Comparison of ENCODE assay signal across 13 cellular contexts in the genomic region with DNA sequence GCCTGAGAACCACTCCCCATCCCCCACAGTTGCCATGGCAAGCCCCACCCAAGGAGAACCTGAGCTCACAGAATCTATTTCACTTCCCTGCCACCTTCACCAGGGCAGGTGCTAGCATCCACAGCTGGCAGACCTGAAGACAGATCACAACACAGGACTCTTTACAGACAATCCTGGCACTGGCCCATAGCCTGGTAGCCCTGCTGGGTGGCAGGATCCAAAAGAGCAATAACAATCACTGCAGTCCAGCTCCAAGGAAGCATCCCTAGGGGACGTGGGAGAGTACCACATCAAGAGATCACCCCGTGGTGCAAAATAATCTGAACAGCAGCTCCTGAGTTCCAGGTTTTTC.
DNase-seq lines count a peak whose midpoint lies in the region; ATAC-seq, FAIRE-seq and TF ChIP-seq lines count a peak whose summit lies in the region.
"Had no signal": no experiment of that assay in that cellular context is flagged by ENCODE, and none has a peak within 500 bp of the region (broad histone marks: within the 10 kb centered on the region; RNA-seq: fewer than 3 reads in every experiment).

No MANE protein-coding gene starts in this region.

- 95% methylated on average over 2 of the region's 2 CpGs; no CpG with 5 or more reads in 1 of the 2 experiments for WGBS in H1 (ENCODE audit: extremely low coverage in 1 of 2, insufficient coverage in 1 of 2, insufficient read length in 1 of 2, insufficient replicate concordance in 2 of 2, low coverage in 1 of 2, low lambda C conversion rate in 2 of 2, missing lambda C conversion rate in 1 of 2), 2 experiments

- no peak overlapping the region for H3K4me2 ChIP-seq in H1 (ENCODE audit: insufficient read depth in 1 of 2, low read depth in 2 of 2, low read length in 2 of 2)
- H3K4me2 ChIP-seq: BLaER1 treated with 17β-estradiol and CSF1 and Interleukin-3, amounts not matched to agents 10 nM and 100 nM had no signal

- no peak overlapping the region for H2BK120ac ChIP-seq in H1 (replicated peaks; ENCODE audit: low read depth, low read length)

- ATAC-seq in GM18907 (IDR thresholded peaks at IDR 0.05; ENCODE audit: unreplicated experiment), result no peak
- ATAC-seq: HepG2 had no signal

- TF ChIP-seq CTCF in H1 (IDR thresholded peaks at IDR 0.05; ENCODE audit: control extremely low read depth in 1 of 3, insufficient read depth in 1 of 3, low read depth in 1 of 3, low read length in 3 of 3), result no peak

- CTCF ChIA-PET in H1 (lab: Charles Lee; ENCODE audit: partially characterized antibody), result no interaction called here

- no peak for TF ChIP-seq POLR2A in H1 (IDR thresholded peaks at IDR 0.05; ENCODE audit: control extremely low read depth in 1 of 2, low read depth in 2 of 2, low read length in 2 of 2)

- H4K20me1 ChIP-seq in H1 (replicated peaks in 1 of 2; ENCODE audit: control insufficient read depth in 1 of 2, insufficient read depth in 2 of 2, low read length in 2 of 2), result no peaks in the 10 kb centered on the region
- H4K20me1 ChIP-seq: BLaER1 treated with 17β-estradiol and CSF1 and Interleukin-3, amounts not matched to agents 10 nM and 100 nM had no signal

- no peak overlapping the region for H3K56ac ChIP-seq in H1 (replicated peaks; ENCODE audit: insufficient read length, low read depth, low read length)

- 0 out of 2 replicates have a peak overlapping the region, but pooled peaks have one; percentile 2 for H2BK12ac ChIP-seq in H1 (ENCODE audit: low read depth, low read length)

- no peak overlapping the region for H3K14ac ChIP-seq in H1 (ENCODE audit: insufficient read length)

- H3K4me3 ChIP-seq in HUES6 (ENCODE audit: low read depth, low read length), result no peak overlapping the region
- no peak overlapping the region for H3K4me3 ChIP-seq in H1 (ENCODE audit: extremely low read depth in 1 of 4, insufficient read depth in 2 of 4, low read depth in 3 of 4, low read length in 4 of 4)
- H3K4me3 ChIP-seq: BLaER1 treated with 17β-estradiol and CSF1 and Interleukin-3, amounts not matched to agents 10 nM and 100 nM; HAP-1 had no signal

- FAIRE-seq in H1 (lab: Jason Lieb, UNC), result no peak
- FAIRE-seq: HepG2 had no signal

- TF ChIP-seq EP300 in H1 (IDR thresholded peaks at IDR 0.05; ENCODE audit: borderline replicate concordance in 1 of 2, low read depth in 2 of 2, low read length in 2 of 2), result no peak

- H3K4me1 ChIP-seq in HUES6 (ENCODE audit: control insufficient read depth, insufficient read depth, low read length) (peaks cover 10% of the 10 kb centered on the region), H1 (replicated peaks in 1 of 4; ENCODE audit: control insufficient read depth in 3 of 4, insufficient read depth in 4 of 4, low read length in 3 of 4) (peaks cover 0 to 6% (median 2%) of the 10 kb centered on the region in 4 experiments; a peak in 3 of 7 replicates)
- H3K4me1 ChIP-seq: BLaER1 treated with 17β-estradiol and CSF1 and Interleukin-3, amounts not matched to agents 10 nM and 100 nM; HAP-1 had no signal

- H3K79me2 ChIP-seq in H1 (ENCODE audit: control insufficient read depth in 1 of 2, insufficient read depth in 2 of 2, low read length in 2 of 2), result no peaks in the 10 kb centered on the region

- no peak overlapping the region for H3K18ac ChIP-seq in H1 (ENCODE audit: extremely low read depth, low read length)

- no peak overlapping the region for H3K23ac ChIP-seq in H1 (ENCODE audit: insufficient read length)

- no peaks in the 10 kb centered on the region for H3K36me3 ChIP-seq in HUES6 (ENCODE audit: control insufficient read depth, insufficient read depth, low read length)
- H3K36me3 ChIP-seq in H1 (ENCODE audit: control insufficient read depth in 2 of 4, insufficient read depth in 4 of 4, low read length in 3 of 4), result no peaks in the 10 kb centered on the region
- H3K36me3 ChIP-seq: BLaER1 treated with 17β-estradiol and CSF1 and Interleukin-3, amounts not matched to agents 10 nM and 100 nM; HAP-1 had no signal

- TF ChIP-seq RAD21 in H1 (IDR thresholded peaks at IDR 0.05 in 1 of 2, conservative IDR thresholded peaks at IDR 0.05 in 1 of 2; ENCODE audit: low read depth in 2 of 2, low read length in 2 of 2), result no peak

- no peak overlapping the region for H4K8ac ChIP-seq in H1 (ENCODE audit: extremely low read depth, insufficient read depth, low read length)

- H3K27me3 ChIP-seq in HUES6 (ENCODE audit: control insufficient read depth, insufficient read depth, low read length), result no peaks in the 10 kb centered on the region
- H3K27me3 ChIP-seq in H1 (replicated peaks in 1 of 4; ENCODE audit: control insufficient read depth in 3 of 4, extremely low read depth in 1 of 4, insufficient read depth in 3 of 4, low read length in 3 of 4), result peaks cover 0 to 2% (median 0%) of the 10 kb centered on the region in 4 experiments; a peak in 1 of 7 replicates
- H3K27me3 ChIP-seq: BLaER1 treated with 17β-estradiol and CSF1 and Interleukin-3, amounts not matched to agents 10 nM and 100 nM had no signal

- H3K4ac ChIP-seq in H1 (replicated peaks; ENCODE audit: insufficient read length, low read depth, low read length), result no peak overlapping the region

- POLR2A ChIA-PET in H1 (lab: Charles Lee; ENCODE audit: partially characterized antibody), result no interaction called here

- H4K5ac ChIP-seq in H1 (ENCODE audit: insufficient read length, low read depth, low read length), result no peak overlapping the region

- H2AK5ac ChIP-seq in H1 (ENCODE audit: low read depth, low read length), result no peak overlapping the region

- no peak overlapping the region for H2AFZ ChIP-seq in H1 (ENCODE audit: low read length)

- H2BK15ac ChIP-seq in H1 (ENCODE audit: low read length), result no peak overlapping the region

- H3K23me2 ChIP-seq in H1 (ENCODE audit: low read depth, low read length), result no peaks in the 10 kb centered on the region

- peak; percentile 30 for DNase-seq in NCI-H345 (lab: John Stamatoyannopoulos, UW)
- DNase-seq in NCI-H345 treated with DMSO at 0.1 percent for 48 hours (lab: John Stamatoyannopoulos, UW; ENCODE audit: unreplicated experiment), result no peak
- DNase-seq in H1 (ENCODE audit: low read depth in 1 of 2, low spot score in 2 of 2), result no peak
- DNase-seq in stimulated activated CD4-positive, alpha-beta T cell treated with anti-CD3 and anti-CD28 coated beads, Interleukin-4, amount 100 ng/mL, for 4 hours, result no peak
- no peak for DNase-seq in SIG-M5 (lab: John Stamatoyannopoulos, UW)
- DNase-seq: ACHN; CD4-positive, CD25-positive, alpha-beta regulatory T cell; DMS 273 treated with DMSO at 0.1 percent for 48 hours had no signal

- peaks cover 3% of the 10 kb centered on the region for H3K79me1 ChIP-seq in H1 (ENCODE audit: low read depth, low read length)

- H4K91ac ChIP-seq in H1 (replicated peaks; ENCODE audit: insufficient read length, low read length), result no peak overlapping the region

- peaks cover 49% of the 10 kb centered on the region for H3K9me3 ChIP-seq in HUES6 (ENCODE audit: control insufficient read depth, insufficient read depth, low read depth, low read length)
- peaks cover 3 to 5% of the 10 kb centered on the region in 2 experiments; a peak in 1 of 4 replicates for H3K9me3 ChIP-seq in H1 (ENCODE audit: insufficient read depth in 2 of 2, low read depth in 1 of 2, low read length in 1 of 2)
- H3K9me3 ChIP-seq: HAP-1 had no signal

- H3K9ac ChIP-seq in HUES6 (ENCODE audit: low read length) (no peak overlapping the region), H1 (replicated peaks in 1 of 4; ENCODE audit: extremely low read depth in 1 of 4, low read depth in 3 of 4, low read length in 3 of 4) (no peak overlapping the region)
- H3K9ac ChIP-seq: BLaER1 treated with 17β-estradiol and CSF1 and Interleukin-3, amounts not matched to agents 10 nM and 100 nM had no signal

- peak overlapping the region; percentile 51; the same call in 1 of the 2 replicates for H2BK20ac ChIP-seq in H1 (ENCODE audit: low read length)

- peak overlapping the region; percentile 61; the same call in 1 of the 2 replicates for H2BK5ac ChIP-seq in H1 (ENCODE audit: low read depth, low read length)

- H3K27ac ChIP-seq in HUES6 (ENCODE audit: low read depth, low read length) (peak overlapping the region; percentile 28; the same call in 1 of the 2 replicates), H1 (ENCODE audit: low read depth, low read length) (no peak overlapping the region)
- H3K27ac ChIP-seq: BLaER1 treated with 17β-estradiol and CSF1 and Interleukin-3, amounts not matched to agents 10 nM and 100 nM had no signal

TF ChIP-seq in H1, 55 proteins besides CTCF, POLR2A, EP300 and RAD21 (continues in another document):
- TF ChIP-seq, protein P1, sequence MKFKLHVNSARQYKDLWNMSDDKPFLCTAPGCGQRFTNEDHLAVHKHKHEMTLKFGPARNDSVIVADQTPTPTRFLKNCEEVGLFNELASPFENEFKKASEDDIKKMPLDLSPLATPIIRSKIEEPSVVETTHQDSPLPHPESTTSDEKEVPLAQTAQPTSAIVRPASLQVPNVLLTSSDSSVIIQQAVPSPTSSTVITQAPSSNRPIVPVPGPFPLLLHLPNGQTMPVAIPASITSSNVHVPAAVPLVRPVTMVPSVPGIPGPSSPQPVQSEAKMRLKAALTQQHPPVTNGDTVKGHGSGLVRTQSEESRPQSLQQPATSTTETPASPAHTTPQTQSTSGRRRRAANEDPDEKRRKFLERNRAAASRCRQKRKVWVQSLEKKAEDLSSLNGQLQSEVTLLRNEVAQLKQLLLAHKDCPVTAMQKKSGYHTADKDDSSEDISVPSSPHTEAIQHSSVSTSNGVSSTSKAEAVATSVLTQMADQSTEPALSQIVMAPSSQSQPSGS (IDR thresholded peaks at IDR 0.05; ENCODE audit: low read length), result no peak
- TF ChIP-seq TEAD4 (IDR thresholded peaks at IDR 0.05; ENCODE audit: low read depth, low read length) (no peak), SUZ12 (IDR thresholded peaks at IDR 0.05; ENCODE audit: low read length) (no peak), BACH1 (IDR thresholded peaks at IDR 0.05; ENCODE audit: low read length) (no peak), POU5F1 (IDR thresholded peaks at IDR 0.05; ENCODE audit: low read depth, low read length) (no peak), HDAC6 (IDR thresholded peaks at IDR 0.05; ENCODE audit: low read depth, low read length) (no peak), CREB1 (IDR thresholded peaks at IDR 0.05) (no peak), GABPA (IDR thresholded peaks at IDR 0.05; ENCODE audit: borderline replicate concordance, insufficient read depth, low read length) (no peak), RXRA (IDR thresholded peaks at IDR 0.05; ENCODE audit: insufficient read depth, low read depth, low read length) (no peak), ASH2L (IDR thresholded peaks at IDR 0.05; ENCODE audit: low read length) (no peak), RFX5 (IDR thresholded peaks at IDR 0.05; ENCODE audit: borderline replicate concordance, low read depth, low read length) (no peak), BRCA1 (IDR thresholded peaks at IDR 0.05; ENCODE audit: low read depth, low read length) (no peak)
- TF ChIP-seq, protein P2, sequence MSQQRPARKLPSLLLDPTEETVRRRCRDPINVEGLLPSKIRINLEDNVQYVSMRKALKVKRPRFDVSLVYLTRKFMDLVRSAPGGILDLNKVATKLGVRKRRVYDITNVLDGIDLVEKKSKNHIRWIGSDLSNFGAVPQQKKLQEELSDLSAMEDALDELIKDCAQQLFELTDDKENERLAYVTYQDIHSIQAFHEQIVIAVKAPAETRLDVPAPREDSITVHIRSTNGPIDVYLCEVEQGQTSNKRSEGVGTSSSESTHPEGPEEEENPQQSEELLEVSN (IDR thresholded peaks at IDR 0.05), result no peak
